16 cellular contexts compared by ENCODE assay signal in the genomic region with DNA sequence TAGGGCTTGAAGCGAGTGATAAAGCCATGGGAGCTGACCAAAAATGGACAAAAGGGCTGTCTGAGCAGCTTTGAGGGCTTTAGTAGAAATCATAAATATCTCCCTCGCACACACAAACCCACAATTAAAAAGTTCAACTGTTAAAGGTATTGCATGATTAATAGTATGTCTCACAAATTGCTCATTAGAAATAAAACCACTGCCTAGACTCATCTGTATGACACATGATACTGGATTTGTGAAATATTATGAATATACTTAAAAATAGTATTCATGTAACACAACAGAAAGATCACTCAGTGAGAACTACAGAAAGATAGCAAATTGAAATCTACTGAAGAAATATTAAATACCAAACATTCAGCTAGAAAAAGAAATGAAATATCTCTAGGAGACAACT.
"Had no signal": no experiment of that assay in that cellular context is flagged by ENCODE, and none has a peak within 500 bp of the region (broad histone marks: within the 10 kb centered on the region; RNA-seq: fewer than 3 reads in every experiment).

No MANE protein-coding gene starts in this region.

- H3K9me3 Mint-ChIP-seq: brain, immature natural killer cell had no signal

- H3K4me1 Mint-ChIP-seq: brain had no signal

- H3K4me3 Mint-ChIP-seq: activated CD8-positive, alpha-beta T cell treated with anti-CD3 and anti-CD28 coated beads, Interleukin-2, amount 10 ng/mL, durations not matched to agents 7 days and 5 days; brain; immature natural killer cell; naive thymus-derived CD4-positive, alpha-beta T cell had no signal

- H3K36me3 ChIP-seq: lower lobe of right lung, thyroid gland, uterus had no signal

- H3K27me3 Mint-ChIP-seq: brain had no signal

- H3K4me1 ChIP-seq: thyroid gland, uterus had no signal

- H3K27ac Mint-ChIP-seq: activated CD8-positive, alpha-beta T cell treated with anti-CD3 and anti-CD28 coated beads, Interleukin-2, amount 10 ng/mL, durations not matched to agents 7 days and 5 days; brain; immature natural killer cell had no signal

- H3K9me3 ChIP-seq: lower lobe of right lung, thyroid gland, uterus had no signal

- H3K27ac ChIP-seq: lower lobe of right lung, thyroid gland, uterus, VCaP had no signal

- H3K4me3 ChIP-seq: lower lobe of right lung, thyroid gland, uterus had no signal

- H3K36me3 Mint-ChIP-seq: brain; immature natural killer cell; naive thymus-derived CD4-positive, alpha-beta T cell had no signal

- H3K27me3 ChIP-seq: thyroid gland, uterus had no signal

- ATAC-seq: activated CD8-positive, alpha-beta T cell treated with anti-CD3 and anti-CD28 coated beads, Interleukin-2, amount 10 ng/mL, durations not matched to agents 7 days and 5 days; esophagus mucosa; left cardiac atrium; naive thymus-derived CD4-positive, alpha-beta T cell had no signal

- DNase-seq: activated CD4-positive, alpha-beta T cell treated with anti-CD3 and anti-CD28 coated beads for 4 hours; activated CD8-positive, alpha-beta memory T cell treated with anti-CD3 and anti-CD28 coated beads, Interleukin-2, amount 50 U/mL, for 48 hours; activated CD8-positive, alpha-beta T cell treated with anti-CD3 and anti-CD28 coated beads, Interleukin-2, amount 10 ng/mL, durations not matched to agents 7 days and 5 days; activated naive CD4-positive, alpha-beta T cell treated with anti-CD3 and anti-CD28 coated beads, Interleukin-2, amount 50 U/mL, for 16 hours; amniotic stem cell; immature natural killer cell; left cardiac atrium; lower lobe of right lung; naive thymus-derived CD4-positive, alpha-beta T cell; retina; small intestine; thyroid gland; uterus had no signal
